Comparison of ENCODE assay signal across 1 cellular context in the genomic region with DNA sequence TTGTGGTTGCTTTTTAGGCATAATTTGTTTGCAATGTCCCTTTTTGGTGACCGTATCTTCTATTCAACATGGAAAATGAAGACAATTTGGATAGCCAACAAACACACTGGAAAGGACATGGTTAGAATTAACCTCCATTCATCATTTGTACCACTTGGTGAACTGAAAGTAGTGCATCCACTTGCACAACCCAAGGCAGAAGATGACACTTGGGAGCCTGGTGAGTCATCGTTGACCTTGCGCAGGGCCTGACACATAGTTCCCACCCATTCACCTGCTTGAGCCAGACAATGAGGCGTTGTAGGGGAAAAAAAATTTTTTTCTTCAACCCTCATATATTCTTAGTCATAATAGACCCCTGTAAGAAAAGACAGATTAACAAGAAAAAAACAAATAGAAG.
TF ChIP-seq lines count a peak whose summit lies in the region.

No MANE protein-coding gene starts in this region.

TF ChIP-seq in HepG2, 621 proteins besides CTCF, POLR2A, EP300 and RAD21 (continued from another document and continues in another):
- TF ChIP-seq SOX13 (IDR thresholded peaks at IDR 0.05) (no peak), SOX13 (CRISPR knock-in tag; conservative IDR thresholded peaks at IDR 0.05 in 1 of 2, IDR thresholded peaks at IDR 0.05 in 1 of 2) (peak in 1 of 2 experiments; percentile 31; a peak in 1 of 4 replicates), KMT2A (CRISPR knock-in tag; IDR thresholded peaks at IDR 0.05) (no peak), MBNL3 (CRISPR knock-in tag; conservative IDR thresholded peaks at IDR 0.05) (no peak), ZBTB14 (CRISPR knock-in tag; IDR thresholded peaks at IDR 0.05) (no peak), FOSL2 (CRISPR knock-in tag; IDR thresholded peaks at IDR 0.05) (peak; percentile 98), MAFG (CRISPR knock-in tag; IDR thresholded peaks at IDR 0.05) (no peak), FOSL1 (CRISPR knock-in tag; IDR thresholded peaks at IDR 0.05; ENCODE audit: borderline replicate concordance) (peak; percentile 77), ELF3 (CRISPR knock-in tag; IDR thresholded peaks at IDR 0.05) (no peak), ZMYM3 (CRISPR knock-in tag; IDR thresholded peaks at IDR 0.05) (no peak), ARID5B (CRISPR knock-in tag; IDR thresholded peaks at IDR 0.05) (peak; percentile 55), ZNF20 (CRISPR knock-in tag; IDR thresholded peaks at IDR 0.05) (no peak), SMAD9 (CRISPR knock-in tag; IDR thresholded peaks at IDR 0.05) (no peak), MTF1 (CRISPR knock-in tag; IDR thresholded peaks at IDR 0.05) (no peak), EZH2 (conservative IDR thresholded peaks at IDR 0.05; ENCODE audit: low read depth, low read length) (no peak), ZNF644 (CRISPR knock-in tag; IDR thresholded peaks at IDR 0.05; ENCODE audit: low read depth) (peak; percentile 74; the same call in 1 of the 2 replicates), ISL2 (CRISPR knock-in tag; IDR thresholded peaks at IDR 0.05) (no peak), ZNF607 (CRISPR knock-in tag; IDR thresholded peaks at IDR 0.05; ENCODE audit: borderline replicate concordance) (no peak), ZNF143 (CRISPR knock-in tag; IDR thresholded peaks at IDR 0.05) (no peak), ZFP37 (CRISPR knock-in tag; IDR thresholded peaks at IDR 0.05; ENCODE audit: borderline replicate concordance) (no peak), FOXC1 (CRISPR knock-in tag; IDR thresholded peaks at IDR 0.05; ENCODE audit: borderline replicate concordance) (no peak), PAX8 (CRISPR knock-in tag; IDR thresholded peaks at IDR 0.05; ENCODE audit: borderline replicate concordance) (no peak), HMG20A (CRISPR knock-in tag; IDR thresholded peaks at IDR 0.05; ENCODE audit: borderline replicate concordance) (peak; percentile 38; the same call in 1 of the 2 replicates), MAFF (IDR thresholded peaks at IDR 0.05; ENCODE audit: low read depth, low read length) (no peak), ZNF580 (CRISPR knock-in tag; IDR thresholded peaks at IDR 0.05; ENCODE audit: borderline replicate concordance, low read depth) (no peak), TAF15 (IDR thresholded peaks at IDR 0.05; ENCODE audit: low read depth, low read length, poor library complexity, severe bottlenecking) (no peak), JUND (CRISPR knock-in tag; IDR thresholded peaks at IDR 0.05) (peak; percentile 81), ZNF124 (CRISPR knock-in tag; IDR thresholded peaks at IDR 0.05) (no peak), ETV6 (CRISPR knock-in tag; conservative IDR thresholded peaks at IDR 0.05) (no peak), ZNF570 (CRISPR knock-in tag; IDR thresholded peaks at IDR 0.05; ENCODE audit: borderline replicate concordance) (no peak), YY1 (IDR thresholded peaks at IDR 0.05; ENCODE audit: insufficient read depth, insufficient replicate concordance, low read depth, low read length) (no peak), JUNB (CRISPR knock-in tag; IDR thresholded peaks at IDR 0.05; ENCODE audit: borderline replicate concordance) (peak; percentile 77; the same call in 1 of the 2 replicates), ZNF251 (CRISPR knock-in tag; IDR thresholded peaks at IDR 0.05) (no peak), KLF12 (CRISPR knock-in tag; IDR thresholded peaks at IDR 0.05; ENCODE audit: borderline replicate concordance) (no peak), ZNF7 (CRISPR knock-in tag; IDR thresholded peaks at IDR 0.05) (no peak), MTA1 (CRISPR knock-in tag; IDR thresholded peaks at IDR 0.05; ENCODE audit: borderline replicate concordance) (no peak), CEBPG (CRISPR knock-in tag; IDR thresholded peaks at IDR 0.05) (peak; percentile 66), PHF5A (CRISPR knock-in tag; IDR thresholded peaks at IDR 0.05; ENCODE audit: low read depth, unreplicated experiment) (no peak), ZNF296 (CRISPR knock-in tag; conservative IDR thresholded peaks at IDR 0.05) (no peak), TRIM24 (CRISPR knock-in tag; IDR thresholded peaks at IDR 0.05) (no peak), RBM22 (optimal IDR thresholded peaks at IDR 0.05; ENCODE audit: low read length) (no peak), ZNF629 (CRISPR knock-in tag; conservative IDR thresholded peaks at IDR 0.05) (no peak), ZBTB1 (CRISPR knock-in tag; IDR thresholded peaks at IDR 0.05; ENCODE audit: borderline replicate concordance) (no peak), SUZ12 (IDR thresholded peaks at IDR 0.05; ENCODE audit: low read depth, low read length) (no peak), EED (CRISPR knock-in tag; IDR thresholded peaks at IDR 0.05) (no peak), TERF1 (CRISPR knock-in tag; IDR thresholded peaks at IDR 0.05) (no peak), MIER2 (CRISPR knock-in tag; IDR thresholded peaks at IDR 0.05) (no peak), ZFP36 (IDR thresholded peaks at IDR 0.05; ENCODE audit: borderline replicate concordance, low read depth, low read length, partially characterized antibody) (no peak), CREB1 (IDR thresholded peaks at IDR 0.05) (peak; percentile 36; the same call in 1 of the 2 replicates), CREB1 (CRISPR knock-in tag; IDR thresholded peaks at IDR 0.05) (no peak), KLF15 (CRISPR knock-in tag; IDR thresholded peaks at IDR 0.05; ENCODE audit: borderline replicate concordance) (no peak), ISX (CRISPR knock-in tag; conservative IDR thresholded peaks at IDR 0.05) (no peak), RNF2 (conservative IDR thresholded peaks at IDR 0.05; ENCODE audit: low read depth) (no peak), ZNF18 (CRISPR knock-in tag; IDR thresholded peaks at IDR 0.05; ENCODE audit: insufficient replicate concordance) (no peak)
- TF ChIP-seq, protein P1, sequence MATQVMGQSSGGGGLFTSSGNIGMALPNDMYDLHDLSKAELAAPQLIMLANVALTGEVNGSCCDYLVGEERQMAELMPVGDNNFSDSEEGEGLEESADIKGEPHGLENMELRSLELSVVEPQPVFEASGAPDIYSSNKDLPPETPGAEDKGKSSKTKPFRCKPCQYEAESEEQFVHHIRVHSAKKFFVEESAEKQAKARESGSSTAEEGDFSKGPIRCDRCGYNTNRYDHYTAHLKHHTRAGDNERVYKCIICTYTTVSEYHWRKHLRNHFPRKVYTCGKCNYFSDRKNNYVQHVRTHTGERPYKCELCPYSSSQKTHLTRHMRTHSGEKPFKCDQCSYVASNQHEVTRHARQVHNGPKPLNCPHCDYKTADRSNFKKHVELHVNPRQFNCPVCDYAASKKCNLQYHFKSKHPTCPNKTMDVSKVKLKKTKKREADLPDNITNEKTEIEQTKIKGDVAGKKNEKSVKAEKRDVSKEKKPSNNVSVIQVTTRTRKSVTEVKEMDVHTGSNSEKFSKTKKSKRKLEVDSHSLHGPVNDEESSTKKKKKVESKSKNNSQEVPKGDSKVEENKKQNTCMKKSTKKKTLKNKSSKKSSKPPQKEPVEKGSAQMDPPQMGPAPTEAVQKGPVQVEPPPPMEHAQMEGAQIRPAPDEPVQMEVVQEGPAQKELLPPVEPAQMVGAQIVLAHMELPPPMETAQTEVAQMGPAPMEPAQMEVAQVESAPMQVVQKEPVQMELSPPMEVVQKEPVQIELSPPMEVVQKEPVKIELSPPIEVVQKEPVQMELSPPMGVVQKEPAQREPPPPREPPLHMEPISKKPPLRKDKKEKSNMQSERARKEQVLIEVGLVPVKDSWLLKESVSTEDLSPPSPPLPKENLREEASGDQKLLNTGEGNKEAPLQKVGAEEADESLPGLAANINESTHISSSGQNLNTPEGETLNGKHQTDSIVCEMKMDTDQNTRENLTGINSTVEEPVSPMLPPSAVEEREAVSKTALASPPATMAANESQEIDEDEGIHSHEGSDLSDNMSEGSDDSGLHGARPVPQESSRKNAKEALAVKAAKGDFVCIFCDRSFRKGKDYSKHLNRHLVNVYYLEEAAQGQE (IDR thresholded peaks at IDR 0.05; ENCODE audit: borderline replicate concordance in 1 of 2, low read depth in 1 of 2, low read length in 2 of 2): no peak
- TF ChIP-seq, protein P2, sequence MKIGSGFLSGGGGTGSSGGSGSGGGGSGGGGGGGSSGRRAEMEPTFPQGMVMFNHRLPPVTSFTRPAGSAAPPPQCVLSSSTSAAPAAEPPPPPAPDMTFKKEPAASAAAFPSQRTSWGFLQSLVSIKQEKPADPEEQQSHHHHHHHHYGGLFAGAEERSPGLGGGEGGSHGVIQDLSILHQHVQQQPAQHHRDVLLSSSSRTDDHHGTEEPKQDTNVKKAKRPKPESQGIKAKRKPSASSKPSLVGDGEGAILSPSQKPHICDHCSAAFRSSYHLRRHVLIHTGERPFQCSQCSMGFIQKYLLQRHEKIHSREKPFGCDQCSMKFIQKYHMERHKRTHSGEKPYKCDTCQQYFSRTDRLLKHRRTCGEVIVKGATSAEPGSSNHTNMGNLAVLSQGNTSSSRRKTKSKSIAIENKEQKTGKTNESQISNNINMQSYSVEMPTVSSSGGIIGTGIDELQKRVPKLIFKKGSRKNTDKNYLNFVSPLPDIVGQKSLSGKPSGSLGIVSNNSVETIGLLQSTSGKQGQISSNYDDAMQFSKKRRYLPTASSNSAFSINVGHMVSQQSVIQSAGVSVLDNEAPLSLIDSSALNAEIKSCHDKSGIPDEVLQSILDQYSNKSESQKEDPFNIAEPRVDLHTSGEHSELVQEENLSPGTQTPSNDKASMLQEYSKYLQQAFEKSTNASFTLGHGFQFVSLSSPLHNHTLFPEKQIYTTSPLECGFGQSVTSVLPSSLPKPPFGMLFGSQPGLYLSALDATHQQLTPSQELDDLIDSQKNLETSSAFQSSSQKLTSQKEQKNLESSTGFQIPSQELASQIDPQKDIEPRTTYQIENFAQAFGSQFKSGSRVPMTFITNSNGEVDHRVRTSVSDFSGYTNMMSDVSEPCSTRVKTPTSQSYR (CRISPR knock-in tag; IDR thresholded peaks at IDR 0.05; ENCODE audit: borderline replicate concordance): no peak
- TF ChIP-seq, protein P3, sequence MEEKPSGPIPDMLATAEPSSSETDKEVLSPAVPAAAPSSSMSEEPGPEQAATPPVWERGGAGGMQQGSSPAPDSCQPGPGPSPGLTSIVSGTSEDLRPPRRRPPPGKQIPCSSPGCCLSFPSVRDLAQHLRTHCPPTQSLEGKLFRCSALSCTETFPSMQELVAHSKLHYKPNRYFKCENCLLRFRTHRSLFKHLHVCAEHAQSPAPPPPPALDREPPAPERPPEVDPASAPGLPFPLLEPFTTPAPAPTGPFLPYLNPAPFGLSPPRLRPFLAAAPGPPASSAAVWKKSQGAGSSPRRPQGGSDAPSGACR (CRISPR knock-in tag; IDR thresholded peaks at IDR 0.05): no peak
